ENCODE assay signal across 30 cellular contexts in genomic region chr6:52356017-52356416, GRCh38.
"Had no signal": no experiment of that assay in that cellular context is flagged by ENCODE, and none has a peak within 500 bp of the region (broad histone marks: within the 10 kb centered on the region; RNA-seq: fewer than 3 reads in every experiment).

No MANE protein-coding gene starts in this region.

- H3K9ac ChIP-seq: SK-N-SH had no signal

- H3K27me3 ChIP-seq: brain microvascular endothelial cell, SJSA1 had no signal

- H3K36me3 Mint-ChIP-seq: activated naive CD8-positive, alpha-beta T cell treated with anti-CD3 and anti-CD28 coated beads for 36 hours had no signal

- DNase-seq: activated CD4-positive, alpha-beta T cell treated with anti-CD3 and anti-CD28 coated beads, Interleukin-2, amount 10 ng/mL, durations not matched to agents 24 days and 14 days; activated CD4-positive, alpha-beta T cell treated with anti-CD3 and anti-CD28 coated beads, Interleukin-2, amount 50 U/mL, for 4 hours; activated CD8-positive, alpha-beta T cell treated with anti-CD3 and anti-CD28 coated beads for 36 hours; activated effector memory CD4-positive, alpha-beta T cell treated with anti-CD3 and anti-CD28 coated beads, Interleukin-2, amount 50 U/mL, for 16 hours; activated naive CD4-positive, alpha-beta T cell; activated naive CD4-positive, alpha-beta T cell treated with anti-CD3 and anti-CD28 coated beads, Interleukin-2, amount 50 U/mL, for 16 hours; activated naive CD8-positive, alpha-beta T cell treated with anti-CD3 and anti-CD28 coated beads for 36 hours; activated T-cell treated with anti-CD3 and anti-CD28 coated beads, Interleukin-2, amount 50 U/mL, for 1 hour; activated T-cell treated with anti-CD3 and anti-CD28 coated beads, Interleukin-2, amount 50 U/mL, for 72 hours; amniotic stem cell; aorta; brain microvascular endothelial cell; NCI-H1092 treated with DMSO at 0.1 percent for 48 hours; NCI-H1417; NCI-H146; NCI-H187; NCI-H2029 treated with DMSO at 0.1 percent for 48 hours; NCI-H2107; NCI-H2171; NCI-H524; NCI-H69; NCI-H82; RPMI8226; SHP77 treated with DMSO at 0.1 percent for 48 hours; SK-N-SH had no signal

- H3K9me3 ChIP-seq: SJSA1, SK-N-SH had no signal

- H3K9me3 Mint-ChIP-seq: activated CD4-positive, alpha-beta T cell treated with anti-CD3 and anti-CD28 coated beads, Interleukin-2, amount 10 ng/mL, durations not matched to agents 24 days and 14 days; activated CD8-positive, alpha-beta T cell treated with anti-CD3 and anti-CD28 coated beads for 36 hours; activated naive CD8-positive, alpha-beta T cell treated with anti-CD3 and anti-CD28 coated beads for 36 hours; activated T-cell treated with anti-CD3 and anti-CD28 coated beads, Interleukin-2, amount 50 U/mL, for 72 hours; activated T-helper 17 cell treated with anti-CD3 and anti-CD28 coated beads, Interleukin-2, amount 50 U/mL, for 72 hours; T-helper 1 cell treated with Interleukin-12 subunit alpha and Interleukin-12 subunit beta and Interleukin-4 antibody, amounts not matched to agents 30 μg/mL and 1 μg/mL, for 36 hours; T-helper 2 cell treated with Interferon-gamma antibody and Interleukin-4, amounts not matched to agents 5 μg/mL and 100 μg/mL, for 36 hours had no signal

- H3K27ac Mint-ChIP-seq: activated CD4-positive, alpha-beta T cell treated with anti-CD3 and anti-CD28 coated beads, Interleukin-2, amount 10 ng/mL, durations not matched to agents 24 days and 14 days; activated CD8-positive, alpha-beta T cell treated with anti-CD3 and anti-CD28 coated beads for 36 hours; activated naive CD8-positive, alpha-beta T cell treated with anti-CD3 and anti-CD28 coated beads for 36 hours; activated T-cell treated with anti-CD3 and anti-CD28 coated beads, Interleukin-2, amount 50 U/mL, for 72 hours; activated T-helper 17 cell treated with anti-CD3 and anti-CD28 coated beads, Interleukin-2, amount 50 U/mL, for 72 hours; T-helper 1 cell treated with Interleukin-12 subunit alpha and Interleukin-12 subunit beta and Interleukin-4 antibody, amounts not matched to agents 30 μg/mL and 1 μg/mL, for 36 hours; T-helper 2 cell treated with Interferon-gamma antibody and Interleukin-4, amounts not matched to agents 5 μg/mL and 100 μg/mL, for 36 hours had no signal

- H3K4me3 Mint-ChIP-seq: activated CD4-positive, alpha-beta T cell treated with anti-CD3 and anti-CD28 coated beads, Interleukin-2, amount 10 ng/mL, durations not matched to agents 24 days and 14 days; activated CD8-positive, alpha-beta T cell treated with anti-CD3 and anti-CD28 coated beads for 36 hours; activated naive CD8-positive, alpha-beta T cell treated with anti-CD3 and anti-CD28 coated beads for 36 hours; activated T-cell treated with anti-CD3 and anti-CD28 coated beads, Interleukin-2, amount 50 U/mL, for 72 hours; activated T-helper 17 cell treated with anti-CD3 and anti-CD28 coated beads, Interleukin-2, amount 50 U/mL, for 72 hours; T-helper 1 cell treated with Interleukin-12 subunit alpha and Interleukin-12 subunit beta and Interleukin-4 antibody, amounts not matched to agents 30 μg/mL and 1 μg/mL, for 36 hours; T-helper 2 cell treated with Interferon-gamma antibody and Interleukin-4, amounts not matched to agents 5 μg/mL and 100 μg/mL, for 36 hours had no signal

- H3K4me3 ChIP-seq: SJSA1 had no signal

- H3K36me3 ChIP-seq: brain microvascular endothelial cell, SJSA1 had no signal

- ATAC-seq: activated CD8-positive, alpha-beta T cell treated with anti-CD3 and anti-CD28 coated beads for 36 hours; activated T-cell treated with anti-CD3 and anti-CD28 coated beads, Interleukin-2, amount 50 U/mL, for 72 hours; activated T-helper 17 cell treated with anti-CD3 and anti-CD28 coated beads, Interleukin-2, amount 50 U/mL, for 72 hours; Panc1 had no signal

- H3K4me2 ChIP-seq: SK-N-SH had no signal

- H3K27me3 Mint-ChIP-seq: activated CD4-positive, alpha-beta T cell treated with anti-CD3 and anti-CD28 coated beads, Interleukin-2, amount 10 ng/mL, durations not matched to agents 24 days and 14 days; activated CD8-positive, alpha-beta T cell treated with anti-CD3 and anti-CD28 coated beads for 36 hours; activated naive CD8-positive, alpha-beta T cell treated with anti-CD3 and anti-CD28 coated beads for 36 hours; activated T-helper 17 cell treated with anti-CD3 and anti-CD28 coated beads, Interleukin-2, amount 50 U/mL, for 72 hours had no signal

- H3K27ac ChIP-seq: brain microvascular endothelial cell, SJSA1 had no signal
